In the genomic region with DNA sequence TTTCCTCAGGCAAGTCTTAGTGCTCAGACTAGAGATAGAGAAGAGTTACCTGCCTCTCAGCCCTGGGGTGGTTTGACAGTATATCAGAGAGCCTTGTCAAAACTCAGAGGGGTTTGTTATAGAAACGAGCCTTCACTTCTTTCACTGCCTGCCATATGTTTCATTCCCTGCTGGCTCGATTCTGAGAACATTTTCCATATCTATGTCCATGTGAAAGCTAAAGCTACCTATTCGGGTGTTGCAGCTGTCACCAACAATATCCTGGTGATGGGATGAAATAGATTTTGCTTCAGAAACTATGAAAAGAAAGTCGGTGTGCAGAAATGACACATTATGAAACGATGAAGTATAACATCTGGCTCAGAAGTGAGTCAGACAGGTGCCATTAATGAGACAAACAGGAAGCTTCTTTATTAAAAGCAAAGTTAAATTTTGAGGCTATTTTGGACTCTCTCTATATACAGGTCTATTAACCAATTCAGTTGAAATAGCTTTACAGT, we compare ENCODE assay signal across 8 cellular contexts. TPM values are rescaled to one million over a fixed set of nuclear protein-coding genes. Genes with fewer than 3 reads are reported as not detected.
A peak's percentile ranks its signal among the peaks of the same experiment; 100 is the strongest.
DNase-seq lines count a peak whose midpoint lies in the region; ATAC-seq and FAIRE-seq lines count a peak whose summit lies in the region.

No MANE protein-coding gene starts in this region.

- no peaks in the 10 kb centered on the region for H3K27me3 Mint-ChIP-seq in activated CD4-positive, alpha-beta memory T cell treated with anti-CD3 and anti-CD28 coated beads for 36 hours

- H3K4me3 Mint-ChIP-seq in activated CD4-positive, alpha-beta memory T cell treated with anti-CD3 and anti-CD28 coated beads for 36 hours: no peak overlapping the region

- CTCF ChIA-PET in activated CD4-positive, alpha-beta memory T cell treated with anti-CD3 and anti-CD28 coated beads for 36 hours (lab: Charles Lee): interaction anchor here (0.8 to 1.6 kb wide), 5 partner anchors 24 to 169 kb away, joined by 3 to 9 read pairs (median 4); no protein-coding TSS in a partner anchor

- ATAC-seq in GM19468 (IDR thresholded peaks at IDR 0.05; ENCODE audit: extremely low read depth, unreplicated experiment) (peak; percentile 94), HG03103 (IDR thresholded peaks at IDR 0.05; ENCODE audit: low read depth, unreplicated experiment) (peak; percentile 84)

- peak; percentile 94 for FAIRE-seq in GM18507 (lab: Jason Lieb, UNC)

- H3K27ac Mint-ChIP-seq in activated CD4-positive, alpha-beta memory T cell treated with anti-CD3 and anti-CD28 coated beads for 36 hours: no peak overlapping the region

- peaks cover 4% of the 10 kb centered on the region for H3K9me3 Mint-ChIP-seq in activated CD4-positive, alpha-beta memory T cell treated with anti-CD3 and anti-CD28 coated beads for 36 hours

- peaks cover 19% of the 10 kb centered on the region for H3K4me1 Mint-ChIP-seq in activated CD4-positive, alpha-beta memory T cell treated with anti-CD3 and anti-CD28 coated beads for 36 hours (ENCODE audit: low read depth)

- intact Hi-C loops in activated CD4-positive, alpha-beta memory T cell treated with anti-CD3 and anti-CD28 coated beads for 36 hours (cut with micrococcal nuclease): loop anchor here (1.0 kb wide), 5 partner anchors 14 to 62 kb away; no protein-coding TSS in a partner anchor

- DNase-seq in GM18507 (ENCODE audit: extremely low spot score, insufficient read length, low read depth) (no peak), iPS-NIHi11 (ENCODE audit: low spot score) (no peak), NCI-H1417 treated with DMSO at 0.1 percent for 48 hours (lab: John Stamatoyannopoulos, UW) (no peak), NCI-H187 (lab: John Stamatoyannopoulos, UW) (no peak)
- DNase-seq in activated CD4-positive, alpha-beta memory T cell treated with anti-CD3 and anti-CD28 coated beads for 36 hours: peak; percentile 22
- DNase-seq in stimulated activated naive CD4-positive, alpha-beta T cell (lab: John Stamatoyannopoulos, UW): no peak

- no peaks in the 10 kb centered on the region for H3K36me3 Mint-ChIP-seq in activated CD4-positive, alpha-beta memory T cell treated with anti-CD3 and anti-CD28 coated beads for 36 hours

- POLR2A ChIA-PET in activated CD4-positive, alpha-beta memory T cell treated with anti-CD3 and anti-CD28 coated beads for 36 hours (lab: Charles Lee): interaction anchor here (0.7 to 1.9 kb wide), 5 partner anchors 10 to 34 kb away, joined by 3 to 6 read pairs (median 4); no protein-coding TSS in a partner anchor

RNA-seq across cellular contexts. Expression of gene TANK, which starts 56.1 kb away (rescaled TPM):
- total RNA-seq in activated CD4-positive, alpha-beta memory T cell treated with anti-CD3 and anti-CD28 coated beads for 36 hours: 10 to 100 TPM; 71.4 to 74.1 TPM
